In genomic region chr18:62979172-62979571, GRCh38 we compare ENCODE assay signal across 8 cellular contexts.
DNase-seq lines count a peak whose midpoint lies in the region; ATAC-seq and TF ChIP-seq lines count a peak whose summit lies in the region.

No MANE protein-coding gene starts in this region.

- H3K27ac Mint-ChIP-seq in naive thymus-derived CD8-positive, alpha-beta T cell: peak overlapping the region in 1 of 10 donors; percentile 37

- no peak overlapping the region for H3K4me3 ChIP-seq in fibroblast of the aortic adventitia (ENCODE audit: low read depth, low read length)

- H3K36me3 Mint-ChIP-seq in naive thymus-derived CD8-positive, alpha-beta T cell: peaks cover 0 to 25% (median 8%) of the 10 kb centered on the region in 3 donors

- no peak overlapping the region for H3K4me3 Mint-ChIP-seq in naive thymus-derived CD8-positive, alpha-beta T cell

- H3K4me1 Mint-ChIP-seq in naive thymus-derived CD8-positive, alpha-beta T cell: peaks cover 0 to 9% (median under 1%) of the 10 kb centered on the region in 4 donors

- POLR2A ChIA-PET in naive thymus-derived CD8-positive, alpha-beta T cell (lab: Charles Lee): no interaction called here

- DNase-seq in HT1080 (ENCODE audit: low read depth): peak; percentile 55
- DNase-seq in NOMO-1 (lab: John Stamatoyannopoulos, UW; ENCODE audit: unreplicated experiment in 2 of 2): peak; percentile 88 to 90
- DNase-seq in fibroblast of the aortic adventitia (ENCODE audit: low read depth): peak; percentile 42
- peak; percentile 13 for DNase-seq in smooth muscle cell of the brain vasculature (ENCODE audit: low read depth, low spot score)
- no peak for DNase-seq in naive thymus-derived CD8-positive, alpha-beta T cell
- no peak for DNase-seq in retina
- DNase-seq in activated CD4-positive, CD25-positive, alpha-beta regulatory T cell treated with anti-CD3 and anti-CD28 coated beads, Interleukin-2, amount 50 U/mL, for 72 hours: no peak

- H3K9me3 Mint-ChIP-seq in naive thymus-derived CD8-positive, alpha-beta T cell: no peaks in the 10 kb centered on the region

- no peak for TF ChIP-seq CTCF in fibroblast of the aortic adventitia (IDR thresholded peaks at IDR 0.05; ENCODE audit: insufficient read depth, low read length)

- H3K27me3 Mint-ChIP-seq in naive thymus-derived CD8-positive, alpha-beta T cell: no peaks in the 10 kb centered on the region

- no peak for ATAC-seq in HG03175 (IDR thresholded peaks at IDR 0.05; ENCODE audit: unreplicated experiment)
- no peak for ATAC-seq in naive thymus-derived CD8-positive, alpha-beta T cell

Comparison
In these comparisons a context has a peak if more than half of its experiments do, and no peak if none do; other contexts are left out.
1. DNase-seq: peak in HT1080 (single experiment), NOMO-1 (2 of 2), fibroblast of the aortic adventitia (single experiment) and smooth muscle cell of the brain vasculature (single experiment); none in naive thymus-derived CD8-positive, alpha-beta T cell (0 of 10), retina (single experiment) and activated CD4-positive, CD25-positive, alpha-beta regulatory T cell treated with anti-CD3 and anti-CD28 coated beads, Interleukin-2, amount 50 U/mL, for 72 hours (single experiment).